ENCODE assay signal across 8 cellular contexts in genomic region chr5:139765409-139766217, GRCh38. TPM values are rescaled to one million over a fixed set of nuclear protein-coding genes. Genes with fewer than 3 reads are reported as not detected.
DNase-seq lines count a peak whose midpoint lies in the region; ATAC-seq and TF ChIP-seq lines count a peak whose summit lies in the region.

No MANE protein-coding gene starts in this region.

- 25% methylated on average over 13 of the region's 46 CpGs for WGBS in right lobe of liver (ENCODE audit: insufficient coverage, low coverage, low lambda C conversion rate, missing lambda C conversion rate)

- H3K4me3 ChIP-seq in right lobe of liver = peak overlapping the region; percentile 45 to 62 (median 52)

- peaks cover 11% of the 10 kb centered on the region for H3K4me1 Mint-ChIP-seq in activated CD4-positive, alpha-beta T cell treated with anti-CD3 and anti-CD28 coated beads, Interleukin-2, amount 10 ng/mL, durations not matched to agents 7 days and 5 days

- DNase-seq in NCI-H2196 treated with DMSO at 0.1 percent for 48 hours (lab: John Stamatoyannopoulos, UW; ENCODE audit: unreplicated experiment) (peak; percentile 71), dermis blood vessel endothelial cell (peak; percentile 87), right lobe of liver (peak; percentile 76 to 84 (median 80))
- peak; percentile 84 for DNase-seq in activated CD4-positive, alpha-beta T cell treated with anti-CD3 and anti-CD28 coated beads, Interleukin-2, amount 10 ng/mL, durations not matched to agents 7 days and 5 days
- peak; percentile 88 for DNase-seq in stimulated activated CD4-positive, alpha-beta T cell treated with anti-CD3 and anti-CD28 coated beads, Interleukin-4, amount 100 ng/mL, for 1 hour

- H3K9me3 ChIP-seq in right lobe of liver = no peaks in the 10 kb centered on the region

- H3K9me3 Mint-ChIP-seq in activated CD4-positive, alpha-beta T cell treated with anti-CD3 and anti-CD28 coated beads, Interleukin-2, amount 10 ng/mL, durations not matched to agents 7 days and 5 days = no peaks in the 10 kb centered on the region

- no peaks in the 10 kb centered on the region for H3K27me3 ChIP-seq in right lobe of liver

- H3K36me3 Mint-ChIP-seq in activated CD4-positive, alpha-beta T cell treated with anti-CD3 and anti-CD28 coated beads, Interleukin-2, amount 10 ng/mL, durations not matched to agents 7 days and 5 days (ENCODE audit: low read depth) = no peaks in the 10 kb centered on the region

- H3K36me3 ChIP-seq in right lobe of liver = no peaks in the 10 kb centered on the region

- no peak overlapping the region for H3K27ac ChIP-seq in 22Rv1
- H3K27ac ChIP-seq in right lobe of liver = peak overlapping the region in 1 of 3 donors; percentile 21

- H3K4me1 ChIP-seq in right lobe of liver = peaks cover 0 to 14% (median 7%) of the 10 kb centered on the region in 4 donors

- CTCF ChIA-PET in activated CD4-positive, alpha-beta T cell treated with anti-CD3 and anti-CD28 coated beads, Interleukin-2, amount 10 ng/mL, durations not matched to agents 7 days and 5 days (lab: Charles Lee) = interaction anchor here (0.6 to 3.6 kb wide), 47 partner anchors 8 to 424 kb away, joined by 3 to 62 read pairs (median 4); partner anchors contain the start of gene PAIP2

- no peak for TF ChIP-seq POLR2A in right lobe of liver (IDR thresholded peaks at IDR 0.05)

- POLR2A ChIA-PET in activated CD4-positive, alpha-beta T cell treated with anti-CD3 and anti-CD28 coated beads, Interleukin-2, amount 10 ng/mL, durations not matched to agents 7 days and 5 days (lab: Charles Lee) = no interaction called here

- peak; percentile 100 for TF ChIP-seq CTCF in 22Rv1 (IDR thresholded peaks at IDR 0.05)
- TF ChIP-seq CTCF in right lobe of liver (IDR thresholded peaks at IDR 0.05) = peak; percentile 94 to 99 (median 97)

- intact Hi-C loops in right lobe of liver (cut with DNase I) = loop anchor here (5.0 to 10.0 kb wide), 2 partner anchors 71 to 128 kb away; no protein-coding TSS in a partner anchor

- peaks cover 41% of the 10 kb centered on the region for H3K27me3 Mint-ChIP-seq in activated CD4-positive, alpha-beta T cell treated with anti-CD3 and anti-CD28 coated beads, Interleukin-2, amount 10 ng/mL, durations not matched to agents 7 days and 5 days

- H3K4me3 Mint-ChIP-seq in activated CD4-positive, alpha-beta T cell treated with anti-CD3 and anti-CD28 coated beads, Interleukin-2, amount 10 ng/mL, durations not matched to agents 7 days and 5 days = peak overlapping the region; percentile 62

- ATAC-seq in GM18498 (IDR thresholded peaks at IDR 0.05; ENCODE audit: unreplicated experiment) (peak; percentile 85), HG02973 (IDR thresholded peaks at IDR 0.05; ENCODE audit: unreplicated experiment) (peak; percentile 72), right lobe of liver (peak; percentile 86 to 91 (median 90))

- H3K27ac Mint-ChIP-seq in activated CD4-positive, alpha-beta T cell treated with anti-CD3 and anti-CD28 coated beads, Interleukin-2, amount 10 ng/mL, durations not matched to agents 7 days and 5 days = no peak overlapping the region

RNA-seq across cellular contexts. Expression of gene PSD2, which starts 30.0 kb away (rescaled TPM):
- total RNA-seq in activated CD4-positive, alpha-beta T cell treated with anti-CD3 and anti-CD28 coated beads, Interleukin-2, amount 10 ng/mL, durations not matched to agents 7 days and 5 days = not detected
- under 0.01 TPM in 1 of 2 replicates, not detected in the other for total RNA-seq in dermis blood vessel endothelial cell
- under 1 TPM in 3 of 6 experiments, not detected in 3; 0.04 to 0.07 (median 0.07) TPM for total RNA-seq in right lobe of liver
